In genomic region chr9:134165357-134166315, GRCh38 we compare ENCODE assay signal across 9 cellular contexts. TPM values are rescaled to one million over a fixed set of nuclear protein-coding genes. Genes with fewer than 3 reads are reported as not detected.
DNase-seq lines count a peak whose midpoint lies in the region; ATAC-seq and TF ChIP-seq lines count a peak whose summit lies in the region.
"Had no signal": no experiment of that assay in that cellular context is flagged by ENCODE, and none has a peak within 500 bp of the region (broad histone marks: within the 10 kb centered on the region; RNA-seq: fewer than 3 reads in every experiment).

No MANE protein-coding gene starts in this region.

- H3K27me3 Mint-ChIP-seq in IgD-negative memory B cell (no peaks in the 10 kb centered on the region), mesothelial cell of epicardium (ENCODE audit: low read depth) (no peaks in the 10 kb centered on the region)

- H3K4me1 Mint-ChIP-seq in IgD-negative memory B cell (peaks cover 0 to 10% (median 5%) of the 10 kb centered on the region in 3 donors), mesothelial cell of epicardium (peaks cover 8% of the 10 kb centered on the region)

- H3K27ac Mint-ChIP-seq in IgD-negative memory B cell, result peak overlapping the region in 1 of 3 donors; percentile 11
- no peak overlapping the region for H3K27ac Mint-ChIP-seq in mesothelial cell of epicardium

- H3K9me3 Mint-ChIP-seq in IgD-negative memory B cell, result no peaks in the 10 kb centered on the region
- H3K9me3 Mint-ChIP-seq in mesothelial cell of epicardium, result no peaks in the 10 kb centered on the region

- no peaks in the 10 kb centered on the region for H3K36me3 Mint-ChIP-seq in IgD-negative memory B cell
- peaks cover 2% of the 10 kb centered on the region for H3K36me3 Mint-ChIP-seq in mesothelial cell of epicardium

- DNase-seq in activated CD8-positive, alpha-beta memory T cell treated with anti-CD3 and anti-CD28 coated beads, Interleukin-2, amount 50 U/mL, for 48 hours, result peak; percentile 78
- peak; percentile 23 for DNase-seq in germinal center (ENCODE audit: low spot score)
- peak; percentile 40 to 41 for DNase-seq in stimulated activated CD4-positive, alpha-beta T cell treated with anti-CD3 and anti-CD28 coated beads, Interleukin-4, amount 100 ng/mL, for 4 hours
- DNase-seq in SHP77 treated with DMSO at 0.1 percent for 48 hours (lab: John Stamatoyannopoulos, UW), result no peak
- no peak for DNase-seq in mesothelial cell of epicardium (ENCODE audit: low spot score in 2 of 2, unreplicated experiment in 2 of 2)
- DNase-seq: NCI-H510A had no signal

- no peak for TF ChIP-seq CTCF in mesothelial cell of epicardium (IDR thresholded peaks at IDR 0.05; ENCODE audit: unreplicated experiment)

- H3K4me3 Mint-ChIP-seq in IgD-negative memory B cell, result peak overlapping the region in 3 of 4 donors; percentile 46 to 76 (median 68)
- no peak overlapping the region for H3K4me3 Mint-ChIP-seq in mesothelial cell of epicardium

- ATAC-seq in HG03520 (IDR thresholded peaks at IDR 0.05; ENCODE audit: unreplicated experiment) (no peak), GM21528 (IDR thresholded peaks at IDR 0.05; ENCODE audit: low FRiP score, unreplicated experiment) (no peak)

RNA-seq across cellular contexts. Expression of gene RNU6ATAC, which starts 1.3 kb away (rescaled TPM):
- polyA plus RNA-seq in IgD-negative memory B cell, result not detected
- total RNA-seq in mesothelial cell of epicardium, result 61.4 to 122 TPM (median 69.3 TPM) in 3 replicates

RNA-seq across cellular contexts. Expression of gene WDR5, which starts 29.8 kb away (rescaled TPM):
- 12.5 TPM for polyA plus RNA-seq in IgD-negative memory B cell
- total RNA-seq in mesothelial cell of epicardium, result 42.3 to 43.5 TPM (median 42.5 TPM) in 3 replicates

Comparison
In these comparisons a context has a peak if more than half of its experiments do, and no peak if none do; other contexts are left out.
1. DNase-seq: peak in activated CD8-positive, alpha-beta memory T cell treated with anti-CD3 and anti-CD28 coated beads, Interleukin-2, amount 50 U/mL, for 48 hours (single experiment), germinal center (single experiment) and stimulated activated CD4-positive, alpha-beta T cell treated with anti-CD3 and anti-CD28 coated beads, Interleukin-4, amount 100 ng/mL, for 4 hours (2 of 2); none in SHP77 treated with DMSO at 0.1 percent for 48 hours (single experiment) and mesothelial cell of epicardium (0 of 2).